9 cellular contexts compared by ENCODE assay signal in the genomic region with DNA sequence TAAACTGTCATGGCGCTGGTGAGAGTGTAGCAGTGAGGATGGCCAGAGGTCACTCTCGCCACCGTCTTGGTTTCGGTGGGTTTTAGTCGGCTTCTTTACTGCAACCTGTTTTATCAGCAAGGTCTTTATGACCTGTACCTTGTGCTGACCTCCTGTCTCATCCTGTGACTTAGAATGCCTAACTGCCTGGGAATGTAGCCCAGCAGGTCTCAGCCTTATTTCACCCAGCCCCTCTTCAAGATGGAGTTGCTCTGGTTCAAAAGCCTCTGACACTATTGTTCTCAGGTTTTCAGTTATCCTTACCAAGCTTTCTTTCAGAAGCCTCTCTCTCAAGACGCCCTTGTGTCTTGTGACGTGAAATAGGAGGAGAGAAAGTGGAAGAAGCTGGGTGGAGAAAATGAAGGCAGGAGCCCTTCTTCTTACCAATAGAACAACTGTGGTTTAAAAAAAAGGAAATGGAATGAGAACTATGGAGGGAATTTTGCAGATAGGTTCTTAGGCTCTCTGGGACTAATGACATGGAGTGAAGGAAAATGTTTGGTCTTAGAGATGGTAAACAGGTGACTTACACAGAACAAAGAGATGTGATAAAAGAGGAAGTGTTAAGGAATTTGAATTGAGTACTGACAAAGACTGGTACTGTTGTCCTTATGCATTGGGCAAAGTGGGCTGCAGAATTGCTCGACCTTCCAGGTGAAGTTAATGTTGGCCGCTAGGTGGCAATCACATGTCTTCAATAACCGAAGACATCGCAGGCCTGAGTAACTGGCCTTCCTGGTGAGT.
DNase-seq lines count a peak whose midpoint lies in the region; ATAC-seq and TF ChIP-seq lines count a peak whose summit lies in the region.
"Had no signal": no experiment of that assay in that cellular context is flagged by ENCODE, and none has a peak within 500 bp of the region (broad histone marks: within the 10 kb centered on the region; RNA-seq: fewer than 3 reads in every experiment).

No MANE protein-coding gene starts in this region.

- peaks cover 4% of the 10 kb centered on the region; the same call in 1 of the 2 replicates for H3K9me3 Mint-ChIP-seq in WTC11
- H3K9me3 Mint-ChIP-seq: T-helper 1 cell treated with Interleukin-12 subunit alpha and Interleukin-12 subunit beta and Interleukin-4 antibody, amounts not matched to agents 30 μg/mL and 1 μg/mL, for 36 hours had no signal

- peak; percentile 49 to 65 for DNase-seq in AML-193 (lab: John Stamatoyannopoulos, UW)
- DNase-seq in NCI-H2196 treated with DMSO at 0.1 percent for 48 hours (lab: John Stamatoyannopoulos, UW; ENCODE audit: unreplicated experiment), result peak; percentile 70
- DNase-seq in WTC11 (ENCODE audit: low spot score), result peak; percentile 80
- DNase-seq in cerebellum (ENCODE audit: low spot score), result peak; percentile 82
- peak; percentile 58 for DNase-seq in left lobe of liver (ENCODE audit: low spot score)
- peak in 2 of 3 donors; percentile 22 to 53 for DNase-seq in stimulated activated CD4-positive, alpha-beta T cell treated with anti-CD3 and anti-CD28 coated beads, TNF-alpha, amount 100 ng/mL, for 48 hours (ENCODE audit: low read depth in 3 of 3)

- no peaks in the 10 kb centered on the region for H3K36me3 Mint-ChIP-seq in WTC11

- H3K27me3 Mint-ChIP-seq in WTC11 (ENCODE audit: low read depth), result no peaks in the 10 kb centered on the region

- peaks cover 28% of the 10 kb centered on the region for H3K4me1 Mint-ChIP-seq in WTC11

- H3K4me3 Mint-ChIP-seq in WTC11, result no peak overlapping the region
- H3K4me3 Mint-ChIP-seq: T-helper 1 cell treated with Interleukin-12 subunit alpha and Interleukin-12 subunit beta and Interleukin-4 antibody, amounts not matched to agents 30 μg/mL and 1 μg/mL, for 36 hours had no signal

- CTCF ChIA-PET in WTC11 (lab: Charles Lee), result interaction anchor here (0.8 to 2.1 kb wide), 9 partner anchors 7 to 373 kb away, joined by 3 to 13 read pairs (median 4); no protein-coding TSS in a partner anchor

- TF ChIP-seq CTCF in WTC11 (IDR thresholded peaks at IDR 0.05), result peak; percentile 73

- H3K27ac Mint-ChIP-seq in WTC11, result peak overlapping the region; percentile 90
- H3K27ac Mint-ChIP-seq: T-helper 1 cell treated with Interleukin-12 subunit alpha and Interleukin-12 subunit beta and Interleukin-4 antibody, amounts not matched to agents 30 μg/mL and 1 μg/mL, for 36 hours had no signal

- ATAC-seq in GM18868 (IDR thresholded peaks at IDR 0.05; ENCODE audit: unreplicated experiment) (peak; percentile 92), HG03135 (IDR thresholded peaks at IDR 0.05; ENCODE audit: unreplicated experiment) (peak; percentile 85), WTC11 (peak; percentile 92), left lobe of liver (peak; percentile 97)

- POLR2A ChIA-PET in WTC11 (lab: Charles Lee), result interaction anchor here (0.7 kb wide), 1 partner anchor 133 kb away, joined by 3 read pairs; a partner anchor contains a TSS

TF ChIP-seq in WTC11, 78 proteins besides CTCF, POLR2A, EP300 and RAD21 (continues in another document):
- TF ChIP-seq MXD4 (CRISPR knock-in tag; IDR thresholded peaks at IDR 0.05; ENCODE audit: borderline replicate concordance), result peak; percentile 95; the same call in 1 of the 2 replicates
- TF ChIP-seq, protein P1, sequence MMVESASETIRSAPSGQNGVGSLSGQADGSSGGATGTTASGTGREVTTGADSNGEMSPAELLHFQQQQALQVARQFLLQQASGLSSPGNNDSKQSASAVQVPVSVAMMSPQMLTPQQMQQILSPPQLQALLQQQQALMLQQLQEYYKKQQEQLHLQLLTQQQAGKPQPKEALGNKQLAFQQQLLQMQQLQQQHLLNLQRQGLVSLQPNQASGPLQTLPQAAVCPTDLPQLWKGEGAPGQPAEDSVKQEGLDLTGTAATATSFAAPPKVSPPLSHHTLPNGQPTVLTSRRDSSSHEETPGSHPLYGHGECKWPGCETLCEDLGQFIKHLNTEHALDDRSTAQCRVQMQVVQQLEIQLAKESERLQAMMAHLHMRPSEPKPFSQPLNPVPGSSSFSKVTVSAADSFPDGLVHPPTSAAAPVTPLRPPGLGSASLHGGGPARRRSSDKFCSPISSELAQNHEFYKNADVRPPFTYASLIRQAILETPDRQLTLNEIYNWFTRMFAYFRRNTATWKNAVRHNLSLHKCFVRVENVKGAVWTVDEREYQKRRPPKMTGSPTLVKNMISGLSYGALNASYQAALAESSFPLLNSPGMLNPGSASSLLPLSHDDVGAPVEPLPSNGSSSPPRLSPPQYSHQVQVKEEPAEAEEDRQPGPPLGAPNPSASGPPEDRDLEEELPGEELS (CRISPR knock-in tag; IDR thresholded peaks at IDR 0.05), result no peak
- TF ChIP-seq, protein P2, sequence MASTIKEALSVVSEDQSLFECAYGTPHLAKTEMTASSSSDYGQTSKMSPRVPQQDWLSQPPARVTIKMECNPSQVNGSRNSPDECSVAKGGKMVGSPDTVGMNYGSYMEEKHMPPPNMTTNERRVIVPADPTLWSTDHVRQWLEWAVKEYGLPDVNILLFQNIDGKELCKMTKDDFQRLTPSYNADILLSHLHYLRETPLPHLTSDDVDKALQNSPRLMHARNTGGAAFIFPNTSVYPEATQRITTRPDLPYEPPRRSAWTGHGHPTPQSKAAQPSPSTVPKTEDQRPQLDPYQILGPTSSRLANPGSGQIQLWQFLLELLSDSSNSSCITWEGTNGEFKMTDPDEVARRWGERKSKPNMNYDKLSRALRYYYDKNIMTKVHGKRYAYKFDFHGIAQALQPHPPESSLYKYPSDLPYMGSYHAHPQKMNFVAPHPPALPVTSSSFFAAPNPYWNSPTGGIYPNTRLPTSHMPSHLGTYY (CRISPR knock-in tag; IDR thresholded peaks at IDR 0.05), result peak; percentile 90
- TF ChIP-seq, protein P3, sequence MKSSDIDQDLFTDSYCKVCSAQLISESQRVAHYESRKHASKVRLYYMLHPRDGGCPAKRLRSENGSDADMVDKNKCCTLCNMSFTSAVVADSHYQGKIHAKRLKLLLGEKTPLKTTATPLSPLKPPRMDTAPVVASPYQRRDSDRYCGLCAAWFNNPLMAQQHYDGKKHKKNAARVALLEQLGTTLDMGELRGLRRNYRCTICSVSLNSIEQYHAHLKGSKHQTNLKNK (CRISPR knock-in tag; IDR thresholded peaks at IDR 0.05), result 0 out of 2 replicates have a peak, but pooled peaks have one; percentile 61
- peak; percentile 98 for TF ChIP-seq ZNF396 (CRISPR knock-in tag; IDR thresholded peaks at IDR 0.05; ENCODE audit: borderline replicate concordance)
- TF ChIP-seq, protein P4, sequence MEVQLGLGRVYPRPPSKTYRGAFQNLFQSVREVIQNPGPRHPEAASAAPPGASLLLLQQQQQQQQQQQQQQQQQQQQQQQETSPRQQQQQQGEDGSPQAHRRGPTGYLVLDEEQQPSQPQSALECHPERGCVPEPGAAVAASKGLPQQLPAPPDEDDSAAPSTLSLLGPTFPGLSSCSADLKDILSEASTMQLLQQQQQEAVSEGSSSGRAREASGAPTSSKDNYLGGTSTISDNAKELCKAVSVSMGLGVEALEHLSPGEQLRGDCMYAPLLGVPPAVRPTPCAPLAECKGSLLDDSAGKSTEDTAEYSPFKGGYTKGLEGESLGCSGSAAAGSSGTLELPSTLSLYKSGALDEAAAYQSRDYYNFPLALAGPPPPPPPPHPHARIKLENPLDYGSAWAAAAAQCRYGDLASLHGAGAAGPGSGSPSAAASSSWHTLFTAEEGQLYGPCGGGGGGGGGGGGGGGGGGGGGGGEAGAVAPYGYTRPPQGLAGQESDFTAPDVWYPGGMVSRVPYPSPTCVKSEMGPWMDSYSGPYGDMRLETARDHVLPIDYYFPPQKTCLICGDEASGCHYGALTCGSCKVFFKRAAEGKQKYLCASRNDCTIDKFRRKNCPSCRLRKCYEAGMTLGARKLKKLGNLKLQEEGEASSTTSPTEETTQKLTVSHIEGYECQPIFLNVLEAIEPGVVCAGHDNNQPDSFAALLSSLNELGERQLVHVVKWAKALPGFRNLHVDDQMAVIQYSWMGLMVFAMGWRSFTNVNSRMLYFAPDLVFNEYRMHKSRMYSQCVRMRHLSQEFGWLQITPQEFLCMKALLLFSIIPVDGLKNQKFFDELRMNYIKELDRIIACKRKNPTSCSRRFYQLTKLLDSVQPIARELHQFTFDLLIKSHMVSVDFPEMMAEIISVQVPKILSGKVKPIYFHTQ (CRISPR knock-in tag; IDR thresholded peaks at IDR 0.05), result peak; percentile 83; the same call in 1 of the 2 replicates
- no peak for TF ChIP-seq TCF7 (CRISPR knock-in tag; IDR thresholded peaks at IDR 0.05; ENCODE audit: low read depth)
- peak; percentile 68; the same call in 1 of the 2 replicates for TF ChIP-seq ZNF423 (CRISPR knock-in tag; IDR thresholded peaks at IDR 0.05)
- TF ChIP-seq, protein P5, sequence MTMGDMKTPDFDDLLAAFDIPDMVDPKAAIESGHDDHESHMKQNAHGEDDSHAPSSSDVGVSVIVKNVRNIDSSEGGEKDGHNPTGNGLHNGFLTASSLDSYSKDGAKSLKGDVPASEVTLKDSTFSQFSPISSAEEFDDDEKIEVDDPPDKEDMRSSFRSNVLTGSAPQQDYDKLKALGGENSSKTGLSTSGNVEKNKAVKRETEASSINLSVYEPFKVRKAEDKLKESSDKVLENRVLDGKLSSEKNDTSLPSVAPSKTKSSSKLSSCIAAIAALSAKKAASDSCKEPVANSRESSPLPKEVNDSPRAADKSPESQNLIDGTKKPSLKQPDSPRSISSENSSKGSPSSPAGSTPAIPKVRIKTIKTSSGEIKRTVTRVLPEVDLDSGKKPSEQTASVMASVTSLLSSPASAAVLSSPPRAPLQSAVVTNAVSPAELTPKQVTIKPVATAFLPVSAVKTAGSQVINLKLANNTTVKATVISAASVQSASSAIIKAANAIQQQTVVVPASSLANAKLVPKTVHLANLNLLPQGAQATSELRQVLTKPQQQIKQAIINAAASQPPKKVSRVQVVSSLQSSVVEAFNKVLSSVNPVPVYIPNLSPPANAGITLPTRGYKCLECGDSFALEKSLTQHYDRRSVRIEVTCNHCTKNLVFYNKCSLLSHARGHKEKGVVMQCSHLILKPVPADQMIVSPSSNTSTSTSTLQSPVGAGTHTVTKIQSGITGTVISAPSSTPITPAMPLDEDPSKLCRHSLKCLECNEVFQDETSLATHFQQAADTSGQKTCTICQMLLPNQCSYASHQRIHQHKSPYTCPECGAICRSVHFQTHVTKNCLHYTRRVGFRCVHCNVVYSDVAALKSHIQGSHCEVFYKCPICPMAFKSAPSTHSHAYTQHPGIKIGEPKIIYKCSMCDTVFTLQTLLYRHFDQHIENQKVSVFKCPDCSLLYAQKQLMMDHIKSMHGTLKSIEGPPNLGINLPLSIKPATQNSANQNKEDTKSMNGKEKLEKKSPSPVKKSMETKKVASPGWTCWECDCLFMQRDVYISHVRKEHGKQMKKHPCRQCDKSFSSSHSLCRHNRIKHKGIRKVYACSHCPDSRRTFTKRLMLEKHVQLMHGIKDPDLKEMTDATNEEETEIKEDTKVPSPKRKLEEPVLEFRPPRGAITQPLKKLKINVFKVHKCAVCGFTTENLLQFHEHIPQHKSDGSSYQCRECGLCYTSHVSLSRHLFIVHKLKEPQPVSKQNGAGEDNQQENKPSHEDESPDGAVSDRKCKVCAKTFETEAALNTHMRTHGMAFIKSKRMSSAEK (CRISPR knock-in tag; IDR thresholded peaks at IDR 0.05; ENCODE audit: borderline replicate concordance), result peak; percentile 94
- 0 out of 2 replicates have a peak, but pooled peaks have one; percentile 45 for TF ChIP-seq ZNF671 (CRISPR knock-in tag; IDR thresholded peaks at IDR 0.05)

Comparison
In these comparisons a context has a peak if more than half of its experiments do, and no peak if none do; other contexts are left out.
1. Peak in every context shown above with its lines: DNase-seq and ATAC-seq.